In the genomic region with DNA sequence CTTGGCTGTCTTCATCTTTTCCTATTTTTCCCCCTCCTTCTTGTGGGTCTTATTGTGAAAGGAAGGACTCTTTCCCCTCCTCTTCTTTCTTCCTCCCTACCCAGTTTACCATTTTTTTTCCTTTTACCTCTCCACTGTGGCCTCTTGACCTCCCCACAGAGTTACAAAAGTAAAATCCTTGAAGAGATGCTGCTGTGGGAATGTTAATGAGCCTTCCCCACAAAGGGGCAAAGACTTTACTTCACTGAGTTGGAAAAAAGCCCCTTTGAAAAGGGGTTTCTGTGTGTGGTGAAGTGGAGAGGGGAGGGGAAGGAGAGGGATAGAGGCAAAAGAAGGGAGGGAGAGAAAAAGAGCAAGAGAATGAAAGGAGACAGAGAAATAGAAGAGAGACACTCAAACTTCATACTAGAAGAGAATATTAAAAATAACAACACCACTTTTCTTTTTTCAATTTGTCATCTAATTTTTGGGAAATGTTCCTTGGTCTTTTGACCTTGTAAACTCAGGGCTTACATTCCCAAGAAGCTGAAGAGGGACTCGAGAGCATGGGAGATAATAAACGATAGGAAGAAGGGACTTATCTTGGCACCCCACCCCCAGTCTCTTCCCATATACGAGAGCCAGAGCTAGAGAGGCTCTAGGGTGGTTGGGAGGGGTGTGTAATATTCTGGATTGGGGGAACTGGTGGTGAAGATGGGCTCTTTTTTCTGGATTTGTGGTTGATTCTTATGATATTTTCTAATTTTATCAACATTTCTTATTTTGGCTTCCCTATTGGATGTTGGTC, we compare ENCODE assay signal across 1 cellular context.
TF ChIP-seq lines count a peak whose summit lies in the region.

No MANE protein-coding gene starts in this region.

TF ChIP-seq in K562, 482 proteins besides CTCF, POLR2A, EP300 and RAD21:
- TF ChIP-seq BRCA1 (IDR thresholded peaks at IDR 0.05) (no peak), BRCA1 (CRISPR knock-in tag; IDR thresholded peaks at IDR 0.05) (no peak), GTF2E2 (tag; IDR thresholded peaks at IDR 0.05) (no peak), SAP30 (IDR thresholded peaks at IDR 0.05; ENCODE audit: borderline replicate concordance, insufficient read depth, low read depth, low read length, poor library complexity, severe bottlenecking) (no peak), SNRNP70 (optimal IDR thresholded peaks at IDR 0.05; ENCODE audit: low read depth, low read length) (no peak)
